Comparison of ENCODE assay signal across 1 cellular context in the genomic region with DNA sequence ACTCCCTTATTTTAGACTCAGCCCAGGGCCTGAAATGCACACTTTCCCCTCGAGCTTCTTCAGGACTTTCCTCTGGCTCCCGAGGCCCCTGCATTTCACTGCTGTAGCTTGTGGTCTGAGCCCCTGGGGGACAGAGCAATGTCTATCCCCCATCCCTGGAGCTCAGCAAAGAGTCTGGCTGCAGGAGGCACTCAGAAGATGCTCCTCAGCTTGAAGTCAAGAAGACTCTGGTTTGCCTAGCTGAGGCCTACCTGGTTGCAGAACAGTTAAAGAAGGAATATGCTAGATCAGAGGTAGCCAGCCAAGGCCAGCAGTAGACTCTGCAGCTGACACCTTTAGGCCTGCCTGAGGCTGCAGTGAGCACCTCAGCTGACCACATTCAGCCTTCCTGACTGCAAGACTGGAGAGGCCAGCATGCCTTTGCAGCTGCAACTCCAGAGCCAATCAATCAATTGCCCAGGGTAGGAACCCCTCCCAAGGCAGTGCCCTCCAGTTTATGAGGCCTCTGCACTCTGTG.
TF ChIP-seq lines count a peak whose summit lies in the region.

No MANE protein-coding gene starts in this region.

TF ChIP-seq in K562, 482 proteins besides CTCF, POLR2A, EP300 and RAD21:
- TF ChIP-seq, protein P1, sequence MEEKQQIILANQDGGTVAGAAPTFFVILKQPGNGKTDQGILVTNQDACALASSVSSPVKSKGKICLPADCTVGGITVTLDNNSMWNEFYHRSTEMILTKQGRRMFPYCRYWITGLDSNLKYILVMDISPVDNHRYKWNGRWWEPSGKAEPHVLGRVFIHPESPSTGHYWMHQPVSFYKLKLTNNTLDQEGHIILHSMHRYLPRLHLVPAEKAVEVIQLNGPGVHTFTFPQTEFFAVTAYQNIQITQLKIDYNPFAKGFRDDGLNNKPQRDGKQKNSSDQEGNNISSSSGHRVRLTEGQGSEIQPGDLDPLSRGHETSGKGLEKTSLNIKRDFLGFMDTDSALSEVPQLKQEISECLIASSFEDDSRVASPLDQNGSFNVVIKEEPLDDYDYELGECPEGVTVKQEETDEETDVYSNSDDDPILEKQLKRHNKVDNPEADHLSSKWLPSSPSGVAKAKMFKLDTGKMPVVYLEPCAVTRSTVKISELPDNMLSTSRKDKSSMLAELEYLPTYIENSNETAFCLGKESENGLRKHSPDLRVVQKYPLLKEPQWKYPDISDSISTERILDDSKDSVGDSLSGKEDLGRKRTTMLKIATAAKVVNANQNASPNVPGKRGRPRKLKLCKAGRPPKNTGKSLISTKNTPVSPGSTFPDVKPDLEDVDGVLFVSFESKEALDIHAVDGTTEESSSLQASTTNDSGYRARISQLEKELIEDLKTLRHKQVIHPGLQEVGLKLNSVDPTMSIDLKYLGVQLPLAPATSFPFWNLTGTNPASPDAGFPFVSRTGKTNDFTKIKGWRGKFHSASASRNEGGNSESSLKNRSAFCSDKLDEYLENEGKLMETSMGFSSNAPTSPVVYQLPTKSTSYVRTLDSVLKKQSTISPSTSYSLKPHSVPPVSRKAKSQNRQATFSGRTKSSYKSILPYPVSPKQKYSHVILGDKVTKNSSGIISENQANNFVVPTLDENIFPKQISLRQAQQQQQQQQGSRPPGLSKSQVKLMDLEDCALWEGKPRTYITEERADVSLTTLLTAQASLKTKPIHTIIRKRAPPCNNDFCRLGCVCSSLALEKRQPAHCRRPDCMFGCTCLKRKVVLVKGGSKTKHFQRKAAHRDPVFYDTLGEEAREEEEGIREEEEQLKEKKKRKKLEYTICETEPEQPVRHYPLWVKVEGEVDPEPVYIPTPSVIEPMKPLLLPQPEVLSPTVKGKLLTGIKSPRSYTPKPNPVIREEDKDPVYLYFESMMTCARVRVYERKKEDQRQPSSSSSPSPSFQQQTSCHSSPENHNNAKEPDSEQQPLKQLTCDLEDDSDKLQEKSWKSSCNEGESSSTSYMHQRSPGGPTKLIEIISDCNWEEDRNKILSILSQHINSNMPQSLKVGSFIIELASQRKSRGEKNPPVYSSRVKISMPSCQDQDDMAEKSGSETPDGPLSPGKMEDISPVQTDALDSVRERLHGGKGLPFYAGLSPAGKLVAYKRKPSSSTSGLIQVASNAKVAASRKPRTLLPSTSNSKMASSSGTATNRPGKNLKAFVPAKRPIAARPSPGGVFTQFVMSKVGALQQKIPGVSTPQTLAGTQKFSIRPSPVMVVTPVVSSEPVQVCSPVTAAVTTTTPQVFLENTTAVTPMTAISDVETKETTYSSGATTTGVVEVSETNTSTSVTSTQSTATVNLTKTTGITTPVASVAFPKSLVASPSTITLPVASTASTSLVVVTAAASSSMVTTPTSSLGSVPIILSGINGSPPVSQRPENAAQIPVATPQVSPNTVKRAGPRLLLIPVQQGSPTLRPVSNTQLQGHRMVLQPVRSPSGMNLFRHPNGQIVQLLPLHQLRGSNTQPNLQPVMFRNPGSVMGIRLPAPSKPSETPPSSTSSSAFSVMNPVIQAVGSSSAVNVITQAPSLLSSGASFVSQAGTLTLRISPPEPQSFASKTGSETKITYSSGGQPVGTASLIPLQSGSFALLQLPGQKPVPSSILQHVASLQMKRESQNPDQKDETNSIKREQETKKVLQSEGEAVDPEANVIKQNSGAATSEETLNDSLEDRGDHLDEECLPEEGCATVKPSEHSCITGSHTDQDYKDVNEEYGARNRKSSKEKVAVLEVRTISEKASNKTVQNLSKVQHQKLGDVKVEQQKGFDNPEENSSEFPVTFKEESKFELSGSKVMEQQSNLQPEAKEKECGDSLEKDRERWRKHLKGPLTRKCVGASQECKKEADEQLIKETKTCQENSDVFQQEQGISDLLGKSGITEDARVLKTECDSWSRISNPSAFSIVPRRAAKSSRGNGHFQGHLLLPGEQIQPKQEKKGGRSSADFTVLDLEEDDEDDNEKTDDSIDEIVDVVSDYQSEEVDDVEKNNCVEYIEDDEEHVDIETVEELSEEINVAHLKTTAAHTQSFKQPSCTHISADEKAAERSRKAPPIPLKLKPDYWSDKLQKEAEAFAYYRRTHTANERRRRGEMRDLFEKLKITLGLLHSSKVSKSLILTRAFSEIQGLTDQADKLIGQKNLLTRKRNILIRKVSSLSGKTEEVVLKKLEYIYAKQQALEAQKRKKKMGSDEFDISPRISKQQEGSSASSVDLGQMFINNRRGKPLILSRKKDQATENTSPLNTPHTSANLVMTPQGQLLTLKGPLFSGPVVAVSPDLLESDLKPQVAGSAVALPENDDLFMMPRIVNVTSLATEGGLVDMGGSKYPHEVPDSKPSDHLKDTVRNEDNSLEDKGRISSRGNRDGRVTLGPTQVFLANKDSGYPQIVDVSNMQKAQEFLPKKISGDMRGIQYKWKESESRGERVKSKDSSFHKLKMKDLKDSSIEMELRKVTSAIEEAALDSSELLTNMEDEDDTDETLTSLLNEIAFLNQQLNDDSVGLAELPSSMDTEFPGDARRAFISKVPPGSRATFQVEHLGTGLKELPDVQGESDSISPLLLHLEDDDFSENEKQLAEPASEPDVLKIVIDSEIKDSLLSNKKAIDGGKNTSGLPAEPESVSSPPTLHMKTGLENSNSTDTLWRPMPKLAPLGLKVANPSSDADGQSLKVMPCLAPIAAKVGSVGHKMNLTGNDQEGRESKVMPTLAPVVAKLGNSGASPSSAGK (IDR thresholded peaks at IDR 0.05), result no peak
- TF ChIP-seq PCBP2 (IDR thresholded peaks at IDR 0.05; ENCODE audit: low read depth, low read length, poor library complexity, severe bottlenecking) (no peak), TAF1 (IDR thresholded peaks at IDR 0.05; ENCODE audit: control insufficient read depth, extremely low read depth, insufficient read depth, low read length, severe bottlenecking) (no peak), FOXK2 (conservative IDR thresholded peaks at IDR 0.05 in 1 of 2, IDR thresholded peaks at IDR 0.05 in 1 of 2; ENCODE audit: low read depth in 2 of 2) (no peak), BCL6 (CRISPR knock-in tag; IDR thresholded peaks at IDR 0.05) (no peak), NR3C1 (CRISPR knock-in tag; IDR thresholded peaks at IDR 0.05) (no peak), NRF1 (conservative IDR thresholded peaks at IDR 0.05 in 1 of 2, IDR thresholded peaks at IDR 0.05 in 1 of 2) (no peak), CREB3 (tag; conservative IDR thresholded peaks at IDR 0.05; ENCODE audit: low read depth) (no peak), SETDB1 (IDR thresholded peaks at IDR 0.05; ENCODE audit: low read length) (no peak), MECOM (CRISPR knock-in tag; IDR thresholded peaks at IDR 0.05) (no peak)
